In the genomic region with DNA sequence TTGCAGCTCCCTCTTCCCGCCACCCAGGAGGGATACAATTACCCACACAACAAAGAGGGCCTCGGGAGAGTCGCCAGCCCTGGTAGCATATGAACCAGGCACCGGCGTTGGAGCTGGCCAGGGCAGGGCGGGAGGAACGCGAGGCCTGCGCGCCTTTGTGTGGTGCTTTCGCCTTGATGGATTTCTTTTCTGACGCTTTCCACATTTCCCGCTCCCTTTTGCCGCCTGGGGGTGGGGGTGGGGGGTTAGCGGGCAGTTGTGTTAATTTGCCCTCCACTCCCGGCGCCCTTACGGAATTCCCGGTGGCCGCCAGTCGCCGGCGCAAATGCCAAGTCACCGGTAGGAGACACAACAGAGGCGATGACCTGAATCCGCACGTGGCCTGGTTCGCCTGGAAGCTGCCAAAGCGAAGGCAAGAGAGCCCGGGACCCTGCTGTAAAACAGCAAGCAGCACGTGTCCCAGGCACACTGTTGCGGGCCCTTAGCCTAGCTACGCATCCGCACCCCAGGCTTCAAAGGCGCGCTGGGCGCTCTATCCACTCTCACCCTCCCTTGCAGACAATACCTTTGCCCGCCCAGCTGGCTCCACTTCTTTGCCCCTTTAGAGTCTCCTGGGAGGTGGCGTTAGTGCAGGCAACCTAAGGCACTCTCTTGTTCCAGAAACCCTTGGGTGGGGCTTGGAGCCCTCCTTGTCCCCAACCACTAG, we compare ENCODE assay signal across 12 cellular contexts. TPM values are rescaled to one million over a fixed set of nuclear protein-coding genes. Genes with fewer than 3 reads are reported as not detected.
DNase-seq lines count a peak whose midpoint lies in the region; ATAC-seq and TF ChIP-seq lines count a peak whose summit lies in the region.
"Had no signal": no experiment of that assay in that cellular context is flagged by ENCODE, and none has a peak within 500 bp of the region (broad histone marks: within the 10 kb centered on the region; RNA-seq: fewer than 3 reads in every experiment).

No MANE protein-coding gene starts in this region.

- TF ChIP-seq POLR2A in testis (IDR thresholded peaks at IDR 0.05) = no peak

- CTCF ChIA-PET in Calu3 (lab: Charles Lee) = no interaction called here
- CTCF ChIA-PET in HEK293T (lab: Yijun Ruan, JAX) = no interaction called here

- H3K27me3 ChIP-seq in lower lobe of right lung (ENCODE audit: low read depth) (peaks cover 98% of the 10 kb centered on the region), testis (no peaks in the 10 kb centered on the region)

- H3K9me3 ChIP-seq in lower lobe of right lung (no peaks in the 10 kb centered on the region), testis (no peaks in the 10 kb centered on the region)
- H3K9me3 ChIP-seq: HAP-1 had no signal

- H3K4me1 Mint-ChIP-seq in activated naive CD4-positive, alpha-beta T cell treated with anti-CD3 and anti-CD28 coated beads, Interleukin-2, amount 50 U/mL, for 24 hours = peaks cover 50% of the 10 kb centered on the region
- peaks cover 26% of the 10 kb centered on the region for H3K4me1 Mint-ChIP-seq in activated T-helper 17 cell treated with anti-CD3 and anti-CD28 coated beads, Interleukin-2, amount 50 U/mL, for 72 hours
- H3K4me1 Mint-ChIP-seq in Calu3 (ENCODE audit: low read depth, unreplicated experiment) = peaks cover 15% of the 10 kb centered on the region

- TF ChIP-seq CTCF in lower lobe of right lung (IDR thresholded peaks at IDR 0.05) (no peak), testis (IDR thresholded peaks at IDR 0.05) (no peak), Calu3 (IDR thresholded peaks at IDR 0.05; ENCODE audit: unreplicated experiment) (no peak)

- H3K4me3 Mint-ChIP-seq in activated naive CD4-positive, alpha-beta T cell treated with anti-CD3 and anti-CD28 coated beads, Interleukin-2, amount 50 U/mL, for 24 hours = peak overlapping the region; percentile 85
- H3K4me3 Mint-ChIP-seq in activated T-helper 17 cell treated with anti-CD3 and anti-CD28 coated beads, Interleukin-2, amount 50 U/mL, for 72 hours = peak overlapping the region; percentile 66
- no peak overlapping the region for H3K4me3 Mint-ChIP-seq in Calu3 (ENCODE audit: low read depth, unreplicated experiment)

- no peak for DNase-seq in activated naive CD4-positive, alpha-beta T cell treated with anti-CD3 and anti-CD28 coated beads, Interleukin-2, amount 50 U/mL, for 72 hours (ENCODE audit: low spot score in 2 of 2)
- DNase-seq in lower lobe of right lung (no peak), testis (peak; percentile 44), Calu3 (no peak), HEK293T (ENCODE audit: extremely low spot score) (no peak), left colon (no peak)
- DNase-seq: aorta, NCI-H748 treated with DMSO at 0.1 percent for 48 hours had no signal

- H3K36me3 Mint-ChIP-seq in activated naive CD4-positive, alpha-beta T cell treated with anti-CD3 and anti-CD28 coated beads, Interleukin-2, amount 50 U/mL, for 24 hours = no peaks in the 10 kb centered on the region
- peaks cover 0 to 22% of the 10 kb centered on the region in 2 donors for H3K36me3 Mint-ChIP-seq in activated naive CD4-positive, alpha-beta T cell treated with anti-CD3 and anti-CD28 coated beads, Interleukin-2, amount 50 U/mL, for 72 hours
- peaks cover 7% of the 10 kb centered on the region for H3K36me3 Mint-ChIP-seq in activated T-helper 17 cell treated with anti-CD3 and anti-CD28 coated beads, Interleukin-2, amount 50 U/mL, for 72 hours (ENCODE audit: low read depth)
- H3K36me3 Mint-ChIP-seq in Calu3 (ENCODE audit: insufficient read depth, unreplicated experiment) = peaks cover 43% of the 10 kb centered on the region

- H3K9me3 Mint-ChIP-seq in activated naive CD4-positive, alpha-beta T cell treated with anti-CD3 and anti-CD28 coated beads, Interleukin-2, amount 50 U/mL, for 24 hours = no peaks in the 10 kb centered on the region
- H3K9me3 Mint-ChIP-seq in activated naive CD4-positive, alpha-beta T cell treated with anti-CD3 and anti-CD28 coated beads, Interleukin-2, amount 50 U/mL, for 72 hours = no peaks in the 10 kb centered on the region
- no peaks in the 10 kb centered on the region for H3K9me3 Mint-ChIP-seq in activated T-helper 17 cell treated with anti-CD3 and anti-CD28 coated beads, Interleukin-2, amount 50 U/mL, for 72 hours
- H3K9me3 Mint-ChIP-seq in Calu3 (ENCODE audit: low read depth, unreplicated experiment) = no peaks in the 10 kb centered on the region

- H3K27me3 Mint-ChIP-seq in activated naive CD4-positive, alpha-beta T cell treated with anti-CD3 and anti-CD28 coated beads, Interleukin-2, amount 50 U/mL, for 24 hours = peaks cover 71% of the 10 kb centered on the region
- peaks cover 55% of the 10 kb centered on the region for H3K27me3 Mint-ChIP-seq in activated T-helper 17 cell treated with anti-CD3 and anti-CD28 coated beads, Interleukin-2, amount 50 U/mL, for 72 hours
- H3K27me3 Mint-ChIP-seq in Calu3 (ENCODE audit: unreplicated experiment) = peaks cover 23% of the 10 kb centered on the region

- no peak overlapping the region for H3K27ac Mint-ChIP-seq in activated naive CD4-positive, alpha-beta T cell treated with anti-CD3 and anti-CD28 coated beads, Interleukin-2, amount 50 U/mL, for 24 hours
- no peak overlapping the region for H3K27ac Mint-ChIP-seq in activated naive CD4-positive, alpha-beta T cell treated with anti-CD3 and anti-CD28 coated beads, Interleukin-2, amount 50 U/mL, for 72 hours
- H3K27ac Mint-ChIP-seq in activated T-helper 17 cell treated with anti-CD3 and anti-CD28 coated beads, Interleukin-2, amount 50 U/mL, for 72 hours = no peak overlapping the region
- H3K27ac Mint-ChIP-seq in Calu3 (ENCODE audit: unreplicated experiment) = no peak overlapping the region

- H3K27ac ChIP-seq in lower lobe of right lung = no peak overlapping the region
- H3K27ac ChIP-seq in testis = no peak overlapping the region

- peaks cover 81% of the 10 kb centered on the region for H3K4me1 ChIP-seq in lower lobe of right lung
- peaks cover 71% of the 10 kb centered on the region for H3K4me1 ChIP-seq in testis

- H3K36me3 ChIP-seq in lower lobe of right lung (no peaks in the 10 kb centered on the region), testis (ENCODE audit: low read depth, missing control alignments) (no peaks in the 10 kb centered on the region)
- H3K36me3 ChIP-seq: HAP-1 had no signal

- H3K4me3 ChIP-seq in lower lobe of right lung = peak overlapping the region; percentile 31
- no peak overlapping the region for H3K4me3 ChIP-seq in testis
- H3K4me3 ChIP-seq: HAP-1 had no signal

- intact Hi-C loops in lower lobe of right lung (cut with DNase I) = loop anchor here (10.0 kb wide), 1 partner anchor 335 kb away; no protein-coding TSS in a partner anchor
- intact Hi-C loops in testis (cut with DNase I; ENCODE audit: low total_unique reads) = loop anchor here (10.0 kb wide), 1 partner anchor 445 kb away; no protein-coding TSS in a partner anchor
- intact Hi-C loops in Calu3 (cut with micrococcal nuclease; ENCODE audit: unreplicated experiment) = loop anchor here (10.0 kb wide), 3 partner anchors 105 to 1365 kb away; partner anchors contain the start of gene SP5
- intact Hi-C loops in left colon (cut with DNase I, micrococcal nuclease) = loop anchor here in 1 of 2 donors (10.0 kb wide), 2 partner anchors 415 to 455 kb away; no protein-coding TSS in a partner anchor

- BruUV-seq in Calu3 (replicated peaks; lab: Mats Ljungman, UMichigan) = no TSS peak

- ATAC-seq in activated naive CD4-positive, alpha-beta T cell treated with anti-CD3 and anti-CD28 coated beads, Interleukin-2, amount 50 U/mL, for 72 hours = no peak
- ATAC-seq in activated T-helper 17 cell treated with anti-CD3 and anti-CD28 coated beads, Interleukin-2, amount 50 U/mL, for 72 hours (replicated peaks) = no peak
- ATAC-seq in lower lobe of right lung = no peak
- ATAC-seq in left colon = no peak

- POLR2A ChIA-PET in HEK293T (lab: Yijun Ruan, JAX) = no interaction called here

- WGBS in testis, 2 donors = 14% methylated on average over 28 to 38 of the region's 39 CpGs

TF ChIP-seq in HEK293T, 16 proteins besides CTCF, POLR2A, EP300 and RAD21 (continues in another document):
- TF ChIP-seq FOXK2 (IDR thresholded peaks at IDR 0.05) (no peak), ELF4 (IDR thresholded peaks at IDR 0.05) (no peak), SP1 (IDR thresholded peaks at IDR 0.05) (no peak), ZNF384 (IDR thresholded peaks at IDR 0.05) (no peak), NFRKB (IDR thresholded peaks at IDR 0.05) (no peak), LEF1 (IDR thresholded peaks at IDR 0.05; ENCODE audit: borderline replicate concordance) (no peak), FOXM1 (IDR thresholded peaks at IDR 0.05; ENCODE audit: borderline replicate concordance) (no peak), CTBP1 (IDR thresholded peaks at IDR 0.05; ENCODE audit: borderline replicate concordance) (no peak), ARNT (IDR thresholded peaks at IDR 0.05) (no peak), SUZ12 (IDR thresholded peaks at IDR 0.05) (no peak), HDGF (IDR thresholded peaks at IDR 0.05; ENCODE audit: borderline replicate concordance) (no peak), FOXA1 (IDR thresholded peaks at IDR 0.05) (no peak), L3MBTL2 (conservative IDR thresholded peaks at IDR 0.05) (no peak), PKNOX1 (IDR thresholded peaks at IDR 0.05) (no peak), TARDBP (IDR thresholded peaks at IDR 0.05) (no peak)

RNA-seq across cellular contexts. Expression of gene GAD1, which starts 3.4 kb away (rescaled TPM):
- 1 to 10 TPM; 1.9 to 3.1 TPM for total RNA-seq in activated naive CD4-positive, alpha-beta T cell treated with anti-CD3 and anti-CD28 coated beads, Interleukin-2, amount 50 U/mL, for 72 hours
- total RNA-seq in activated T-helper 17 cell treated with anti-CD3 and anti-CD28 coated beads, Interleukin-2, amount 50 U/mL, for 72 hours = 1 to 10 TPM in 1 of 2 donors, under 1 TPM in 1; 0.73 to 7.1 TPM
- not detected for total RNA-seq in lower lobe of right lung
- total RNA-seq in testis = 10 to 100 TPM; 12.5 to 46.0 TPM
- polyA plus RNA-seq in testis (ENCODE audit: insufficient read depth, low read depth, low replicate concordance) = 8.5 TPM
- 11.2 and 11.5 TPM in 2 replicates for total RNA-seq in Calu3 (2022)
- under 1 TPM in 1 of 2 donors, not detected in 1; 0.31 TPM for total RNA-seq in left colon

RNA-seq across cellular contexts. Expression of gene ERICH2, which starts 49.9 kb away (rescaled TPM):
- total RNA-seq in activated naive CD4-positive, alpha-beta T cell treated with anti-CD3 and anti-CD28 coated beads, Interleukin-2, amount 50 U/mL, for 72 hours = not detected
- total RNA-seq in activated T-helper 17 cell treated with anti-CD3 and anti-CD28 coated beads, Interleukin-2, amount 50 U/mL, for 72 hours = not detected
- total RNA-seq in lower lobe of right lung (8.5 TPM), testis (10 to 100 TPM; 36.5 to 78.8 TPM), Calu3 (2022) (1.2 and 2.4 TPM in 2 replicates), left colon (not detected)
- polyA plus RNA-seq in testis (ENCODE audit: insufficient read depth, low read depth, low replicate concordance) = 126 TPM
- polyA plus RNA-seq: BJ had no signal
